ENCODE assay signal across 8 cellular contexts in the genomic region with DNA sequence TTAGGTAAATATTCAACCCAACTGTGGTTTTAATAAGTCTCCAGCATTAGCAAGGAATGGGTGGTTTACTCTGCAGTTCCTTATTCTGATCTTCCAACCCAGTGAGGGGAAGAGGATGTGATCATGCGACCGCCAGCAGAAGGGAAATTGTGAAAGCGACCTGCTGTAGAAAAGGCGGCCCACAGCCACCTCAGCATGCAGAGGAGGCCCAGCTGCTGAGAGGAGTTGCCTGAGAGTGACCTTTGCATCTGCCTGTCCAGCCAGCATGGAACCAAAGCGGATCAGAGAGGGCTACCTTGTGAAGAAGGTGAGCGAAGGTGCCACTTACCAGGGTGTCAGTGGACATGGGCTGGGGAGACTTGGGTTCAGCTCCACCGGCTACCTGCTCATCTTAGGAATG. TPM values are rescaled to one million over a fixed set of nuclear protein-coding genes. Genes with fewer than 3 reads are reported as not detected.
DNase-seq lines count a peak whose midpoint lies in the region; ATAC-seq and TF ChIP-seq lines count a peak whose summit lies in the region.

A gene with protein sequence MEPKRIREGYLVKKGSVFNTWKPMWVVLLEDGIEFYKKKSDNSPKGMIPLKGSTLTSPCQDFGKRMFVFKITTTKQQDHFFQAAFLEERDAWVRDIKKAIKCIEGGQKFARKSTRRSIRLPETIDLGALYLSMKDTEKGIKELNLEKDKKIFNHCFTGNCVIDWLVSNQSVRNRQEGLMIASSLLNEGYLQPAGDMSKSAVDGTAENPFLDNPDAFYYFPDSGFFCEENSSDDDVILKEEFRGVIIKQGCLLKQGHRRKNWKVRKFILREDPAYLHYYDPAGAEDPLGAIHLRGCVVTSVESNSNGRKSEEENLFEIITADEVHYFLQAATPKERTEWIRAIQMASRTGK (plus strand): TSS at position 196 of the 400 bp plus-strand sequence. CDS start 70 bp downstream, at position 266.

- no peaks in the 10 kb centered on the region for H3K9me3 ChIP-seq in right cardiac atrium (ENCODE audit: control insufficient read depth, low read length)
- no peaks in the 10 kb centered on the region for H3K9me3 ChIP-seq in thymus (ENCODE audit: control insufficient read depth)

- H3K27me3 ChIP-seq in right cardiac atrium (ENCODE audit: control insufficient read depth, insufficient read depth) (no peaks in the 10 kb centered on the region), thymus (ENCODE audit: control insufficient read depth, insufficient read depth) (no peaks in the 10 kb centered on the region)

- TF ChIP-seq POLR2A in Raji (IDR thresholded peaks at IDR 0.05; ENCODE audit: insufficient read depth, low read depth, low read length), result peak; percentile 94

- H3K27ac ChIP-seq in right cardiac atrium (ENCODE audit: low read length) (peak within 1 kb of the TSS; percentile 59), thymus (ENCODE audit: low read depth) (peak within 1 kb of the TSS; percentile 55)

- WGBS in right cardiac atrium, result 78% methylated on average over 7 of the region's 7 CpGs
- WGBS in thymus, result 16% methylated on average over 7 of the region's 7 CpGs

- peak; percentile 43 to 74 (median 72) for DNase-seq in right cardiac atrium
- no peak for DNase-seq in stimulated activated naive CD4-positive, alpha-beta T cell (lab: John Stamatoyannopoulos, UW)
- no peak for DNase-seq in AG20443 (ENCODE audit: low spot score)
- no peak for DNase-seq in cerebellar cortex (ENCODE audit: low spot score)

- H3K4me1 ChIP-seq in right cardiac atrium (ENCODE audit: control insufficient read depth, insufficient read depth, low read length), result no peaks in the 10 kb centered on the region
- H3K4me1 ChIP-seq in thymus (ENCODE audit: control insufficient read depth, insufficient read depth, low read length), result no peaks in the 10 kb centered on the region

- H3K4me3 ChIP-seq in right cardiac atrium (ENCODE audit: low read length) (no peak within 1 kb of the TSS), thymus (ENCODE audit: low read length) (peak within 1 kb of the TSS; percentile 24)

- no peaks in the 10 kb centered on the region for H3K36me3 ChIP-seq in thymus (ENCODE audit: control insufficient read depth, insufficient read depth)

- intact Hi-C loops in right cardiac atrium (cut with DNase I), result loop anchor here in 1 of 4 donors (5.0 kb wide), 1 partner anchor 77 kb away; no protein-coding TSS in a partner anchor

- ATAC-seq in GM18873 (IDR thresholded peaks at IDR 0.05; ENCODE audit: low FRiP score, unreplicated experiment) (peak; percentile 60), HG02884 (IDR thresholded peaks at IDR 0.05; ENCODE audit: unreplicated experiment) (peak; percentile 51), right cardiac atrium (peak; percentile 56 to 73)

RNA-seq across cellular contexts. Expression of the gene that starts here (rescaled TPM):
- 1 to 10 TPM; 4.0 to 6.6 (median 4.3) TPM for total RNA-seq in right cardiac atrium
- 1.3 TPM for polyA plus RNA-seq in right cardiac atrium
- polyA plus RNA-seq in thymus, result 35.3 TPM

Comparison
In these comparisons a context has a peak if more than half of its experiments do, and no peak if none do; other contexts are left out.
1. RNA of the gene that starts here (polyA plus RNA-seq): 35.3 TPM in thymus (single experiment); 1.3 TPM in right cardiac atrium (single experiment); every median in the first group is over 10 times any median in the second.
2. DNase-seq: peak in right cardiac atrium (3 of 3); none in stimulated activated naive CD4-positive, alpha-beta T cell (0 of 6), AG20443 (single experiment) and cerebellar cortex (single experiment).
3. Peak in every context shown above with its lines, with median percentiles within 50 percentile points of each other: ATAC-seq.